Comparison of ENCODE assay signal across 18 cellular contexts in genomic region chr10:77609781-77610272, GRCh38. TPM values are rescaled to one million over a fixed set of nuclear protein-coding genes. Genes with fewer than 3 reads are reported as not detected.
DNase-seq lines count a peak whose midpoint lies in the region; ATAC-seq, FAIRE-seq and TF ChIP-seq lines count a peak whose summit lies in the region.
"Had no signal": no experiment of that assay in that cellular context is flagged by ENCODE, and none has a peak within 500 bp of the region (broad histone marks: within the 10 kb centered on the region; RNA-seq: fewer than 3 reads in every experiment).

No MANE protein-coding gene starts in this region.

- no peaks in the 10 kb centered on the region for H3K79me2 ChIP-seq in Karpas-422 (ENCODE audit: low read length)

- H3K4me1 Mint-ChIP-seq in osteocyte (ENCODE audit: unreplicated experiment): peaks cover 48% of the 10 kb centered on the region
- H3K4me1 Mint-ChIP-seq in activated T-cell treated with anti-CD3 and anti-CD28 coated beads, Interleukin-2, amount 50 U/mL, for 4 hours (ENCODE audit: low read depth): no peaks in the 10 kb centered on the region
- H3K4me1 Mint-ChIP-seq: activated CD4-positive, alpha-beta memory T cell treated with anti-CD3 and anti-CD28 coated beads, Interleukin-2, amount 10 ng/mL, durations not matched to agents 7 days and 5 days had no signal

- ATAC-seq in GM19467 (IDR thresholded peaks at IDR 0.05; ENCODE audit: unreplicated experiment): no peak
- no peak for ATAC-seq in activated T-cell treated with anti-CD3 and anti-CD28 coated beads, Interleukin-2, amount 50 U/mL, for 4 hours
- ATAC-seq: left lobe of liver had no signal

- H4K20me1 ChIP-seq in Karpas-422 (ENCODE audit: insufficient read depth, low read depth, low read length): no peaks in the 10 kb centered on the region

- H3K4me3 Mint-ChIP-seq in osteocyte (ENCODE audit: unreplicated experiment): no peak overlapping the region
- H3K4me3 Mint-ChIP-seq in activated T-cell treated with anti-CD3 and anti-CD28 coated beads, Interleukin-2, amount 50 U/mL, for 4 hours: no peak overlapping the region
- H3K4me3 Mint-ChIP-seq: activated CD4-positive, alpha-beta memory T cell treated with anti-CD3 and anti-CD28 coated beads, Interleukin-2, amount 10 ng/mL, durations not matched to agents 7 days and 5 days; activated naive CD4-positive, alpha-beta T cell treated with anti-CD3 and anti-CD28 coated beads for 36 hours; stimulated activated naive CD8-positive, alpha-beta T cell treated with anti-CD3 and anti-CD28 coated beads, Interleukin-15, Interleukin-2, amounts not matched to agents 100 ng/mL and 50 ng/mL, for 24 hours had no signal

- no peak for TF ChIP-seq CTCF in osteocyte (IDR thresholded peaks at IDR 0.05)

- no peaks in the 10 kb centered on the region for H3K27me3 Mint-ChIP-seq in osteocyte (ENCODE audit: unreplicated experiment)
- H3K27me3 Mint-ChIP-seq in activated T-cell treated with anti-CD3 and anti-CD28 coated beads, Interleukin-2, amount 50 U/mL, for 4 hours (ENCODE audit: low read depth): peaks cover 8% of the 10 kb centered on the region
- H3K27me3 Mint-ChIP-seq: stimulated activated naive CD8-positive, alpha-beta T cell treated with anti-CD3 and anti-CD28 coated beads, Interleukin-15, Interleukin-2, amounts not matched to agents 100 ng/mL and 50 ng/mL, for 24 hours had no signal

- DNase-seq in GM12892 (ENCODE audit: insufficient read length) (no peak), Karpas-422 (no peak), osteocyte (ENCODE audit: extremely low spot score, unreplicated experiment) (no peak), NCI-H2081 (lab: John Stamatoyannopoulos, UW) (no peak), activated gamma-delta T cell (lab: John Stamatoyannopoulos, UW) (no peak)
- no peak for DNase-seq in activated T-cell treated with anti-CD3 and anti-CD28 coated beads, Interleukin-2, amount 50 U/mL, for 4 hours
- DNase-seq: activated CD4-positive, alpha-beta memory T cell treated with anti-CD3 and anti-CD28 coated beads, Interleukin-2, amount 10 ng/mL, durations not matched to agents 7 days and 5 days; activated naive CD4-positive, alpha-beta T cell treated with anti-CD3 and anti-CD28 coated beads for 36 hours; cortex of kidney; NCI-H2171 treated with DMSO at 0.1 percent for 48 hours; pancreas; stimulated activated CD4-positive, alpha-beta T cell treated with anti-CD3 and anti-CD28 coated beads, Interleukin-4, amount 100 ng/mL, for 24 hours; T1000 had no signal

- no peak overlapping the region for H3K4me3 ChIP-seq in Karpas-422 (ENCODE audit: low read length)
- H3K4me3 ChIP-seq: pancreas had no signal

- H3K4me1 ChIP-seq in Karpas-422 (ENCODE audit: low read length): peaks cover 63% of the 10 kb centered on the region
- H3K4me1 ChIP-seq: pancreas had no signal

- no peak overlapping the region for H3K27ac ChIP-seq in Karpas-422 (ENCODE audit: low read length)
- H3K27ac ChIP-seq: pancreas had no signal

- H3K27ac Mint-ChIP-seq in osteocyte (ENCODE audit: unreplicated experiment): peak overlapping the region; percentile 89
- H3K27ac Mint-ChIP-seq: activated CD4-positive, alpha-beta memory T cell treated with anti-CD3 and anti-CD28 coated beads, Interleukin-2, amount 10 ng/mL, durations not matched to agents 7 days and 5 days; activated naive CD4-positive, alpha-beta T cell treated with anti-CD3 and anti-CD28 coated beads for 36 hours; stimulated activated naive CD8-positive, alpha-beta T cell treated with anti-CD3 and anti-CD28 coated beads, Interleukin-15, Interleukin-2, amounts not matched to agents 100 ng/mL and 50 ng/mL, for 24 hours had no signal

- no peak for TF ChIP-seq POLR2A in GM12892 (IDR thresholded peaks at IDR 0.05; ENCODE audit: low read depth, low read length)

- FAIRE-seq in GM12892 (lab: Jason Lieb, UNC): peak; percentile 87
- peak; percentile 88 for FAIRE-seq in endometrium (lab: Jason Lieb, UNC)
- FAIRE-seq: pancreas, RCC 7860 had no signal

- H3K9me3 ChIP-seq in Karpas-422 (ENCODE audit: low read length): no peaks in the 10 kb centered on the region
- H3K9me3 ChIP-seq: pancreas had no signal

- H2AFZ ChIP-seq in Karpas-422 (ENCODE audit: low read length): no peak overlapping the region

- no peaks in the 10 kb centered on the region for H3K36me3 ChIP-seq in Karpas-422 (ENCODE audit: insufficient read depth, low read length)
- H3K36me3 ChIP-seq: pancreas had no signal

- H3K9ac ChIP-seq in Karpas-422 (ENCODE audit: low read length): 0 out of 2 replicates have a peak overlapping the region, but pooled peaks have one; percentile 15

- H3K36me3 Mint-ChIP-seq in osteocyte (ENCODE audit: unreplicated experiment): peaks cover 5% of the 10 kb centered on the region
- no peaks in the 10 kb centered on the region for H3K36me3 Mint-ChIP-seq in activated T-cell treated with anti-CD3 and anti-CD28 coated beads, Interleukin-2, amount 50 U/mL, for 4 hours (ENCODE audit: insufficient read depth)

- H3K9me2 ChIP-seq in Karpas-422 (replicated peaks; ENCODE audit: insufficient read depth, low read length): no peaks in the 10 kb centered on the region

- no peak overlapping the region for H3K4me2 ChIP-seq in Karpas-422 (ENCODE audit: low read depth, low read length, poor library complexity, severe bottlenecking)

- H3K27me3 ChIP-seq in Karpas-422 (ENCODE audit: low read length): no peaks in the 10 kb centered on the region
- H3K27me3 ChIP-seq: pancreas had no signal

- H3K9me3 Mint-ChIP-seq in osteocyte (ENCODE audit: unreplicated experiment): no peaks in the 10 kb centered on the region
- H3K9me3 Mint-ChIP-seq in activated T-cell treated with anti-CD3 and anti-CD28 coated beads, Interleukin-2, amount 50 U/mL, for 4 hours: no peaks in the 10 kb centered on the region
- H3K9me3 Mint-ChIP-seq: activated CD4-positive, alpha-beta memory T cell treated with anti-CD3 and anti-CD28 coated beads, Interleukin-2, amount 10 ng/mL, durations not matched to agents 7 days and 5 days; activated naive CD4-positive, alpha-beta T cell treated with anti-CD3 and anti-CD28 coated beads for 36 hours; stimulated activated naive CD8-positive, alpha-beta T cell treated with anti-CD3 and anti-CD28 coated beads, Interleukin-15, Interleukin-2, amounts not matched to agents 100 ng/mL and 50 ng/mL, for 24 hours had no signal

RNA-seq across cellular contexts. Expression of gene KCNMA1, which starts 27.8 kb away (rescaled TPM):
- 31.4 TPM for polyA plus RNA-seq in GM12892 (2012; ENCODE audit: missing spikeins)
- total RNA-seq in Karpas-422 (2014; rRNA removed; shearing (Covaris generic); ENCODE audit: low replicate concordance): 13.2 and 31.3 TPM in 2 replicates
- total RNA-seq in osteocyte: 95.5 and 98.1 TPM in 2 replicates
- under 1 TPM; 0.10 to 0.60 (median 0.18) TPM for total RNA-seq in activated T-cell treated with anti-CD3 and anti-CD28 coated beads, Interleukin-2, amount 50 U/mL, for 4 hours
- total RNA-seq: activated naive CD4-positive, alpha-beta T cell treated with anti-CD3 and anti-CD28 coated beads for 36 hours had no signal
